24 cellular contexts compared by ENCODE assay signal in the genomic region with DNA sequence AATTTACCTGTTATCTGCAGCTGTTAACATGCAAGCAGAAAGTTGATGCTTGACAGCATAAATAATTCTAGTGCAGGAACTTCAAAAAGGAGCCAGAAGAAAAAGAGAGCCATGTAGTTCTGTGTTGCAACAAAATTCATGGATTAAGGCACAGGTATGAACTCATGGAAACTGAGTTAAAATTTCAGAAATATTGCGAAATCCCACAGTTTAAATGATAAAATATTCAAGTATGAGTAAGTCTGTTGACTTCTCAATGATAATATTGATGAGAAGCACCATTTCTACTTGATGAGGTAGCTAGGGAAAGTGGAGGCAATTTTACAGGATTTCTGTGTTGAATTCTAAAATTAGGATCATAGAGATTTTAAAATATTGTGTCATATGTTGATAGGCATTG.
DNase-seq lines count a peak whose midpoint lies in the region; ATAC-seq, FAIRE-seq and TF ChIP-seq lines count a peak whose summit lies in the region.
"Had no signal": no experiment of that assay in that cellular context is flagged by ENCODE, and none has a peak within 500 bp of the region (broad histone marks: within the 10 kb centered on the region; RNA-seq: fewer than 3 reads in every experiment).

No MANE protein-coding gene starts in this region.

- no peak overlapping the region for H3K4ac ChIP-seq in H1 (replicated peaks; ENCODE audit: insufficient read length, low read depth, low read length)

- H3K27ac ChIP-seq in HepG2 (ENCODE audit: extremely low read length, insufficient read depth, low read length) (no peak overlapping the region), right lobe of liver (no peak overlapping the region), K562 (ENCODE audit: extremely low read depth, low read depth, low read length) (no peak overlapping the region), H1 (ENCODE audit: low read depth, low read length) (no peak overlapping the region), substantia nigra (ENCODE audit: low read depth, low read length, poor library complexity, severe bottlenecking) (no peak overlapping the region), thyroid gland (no peak overlapping the region)
- H3K27ac ChIP-seq: A549; BLaER1 treated with 17β-estradiol and CSF1 and Interleukin-3, amounts not matched to agents 10 nM and 100 nM had no signal

- H3K4me3 ChIP-seq in HepG2 (replicated peaks in 1 of 3; ENCODE audit: insufficient read depth in 1 of 3, low read depth in 2 of 3, low read length in 3 of 3) (no peak overlapping the region), right lobe of liver (no peak overlapping the region), K562 (no peak overlapping the region), H1 (ENCODE audit: extremely low read depth in 1 of 4, insufficient read depth in 2 of 4, low read depth in 3 of 4, low read length in 4 of 4) (no peak overlapping the region), thyroid gland (replicated peaks in 1 of 3) (no peak overlapping the region)
- H3K4me3 ChIP-seq: A549; BLaER1 treated with 17β-estradiol and CSF1 and Interleukin-3, amounts not matched to agents 10 nM and 100 nM had no signal

- no peak overlapping the region for H3K23ac ChIP-seq in H1 (ENCODE audit: insufficient read length)

- no peak overlapping the region for H4K8ac ChIP-seq in H1 (ENCODE audit: extremely low read depth, insufficient read depth, low read length)

- H2BK5ac ChIP-seq in H1 (ENCODE audit: low read depth, low read length), result no peak overlapping the region

- H3K56ac ChIP-seq in H1 (replicated peaks; ENCODE audit: insufficient read length, low read depth, low read length), result no peak overlapping the region

- intact Hi-C loops in HepG2 (cut with micrococcal nuclease; ENCODE audit: unreplicated experiment) (no loop called here), right lobe of liver (cut with DNase I) (no loop called here), K562 (cut with micrococcal nuclease) (no loop called here), thyroid gland (cut with DNase I) (no loop called here)

- TF ChIP-seq POLR2A in HepG2 (IDR thresholded peaks at IDR 0.05; ENCODE audit: insufficient read depth in 1 of 2, low read depth in 2 of 2, low read length in 2 of 2) (no peak), right lobe of liver (IDR thresholded peaks at IDR 0.05) (no peak), K562 (conservative IDR thresholded peaks at IDR 0.05) (no peak), H1 (IDR thresholded peaks at IDR 0.05; ENCODE audit: control extremely low read depth in 1 of 2, low read depth in 2 of 2, low read length in 2 of 2) (no peak), thyroid gland (IDR thresholded peaks at IDR 0.05) (no peak)

- FAIRE-seq in HepG2 (lab: Jason Lieb, UNC) (no peak), K562 (lab: Jason Lieb, UNC) (no peak), H1 (lab: Jason Lieb, UNC) (no peak)
- FAIRE-seq: A549, D721Med, GM12891, GM18507 had no signal

- no peak overlapping the region for H3K14ac ChIP-seq in H1 (ENCODE audit: insufficient read length)

- H3K79me2 ChIP-seq in HepG2 (ENCODE audit: insufficient read depth, low read length) (no peaks in the 10 kb centered on the region), K562 (ENCODE audit: control insufficient read depth, insufficient read depth, low read length) (no peaks in the 10 kb centered on the region), H1 (ENCODE audit: control insufficient read depth in 1 of 2, insufficient read depth in 2 of 2, low read length in 2 of 2) (no peaks in the 10 kb centered on the region)

- 73% methylated on average over 1 of the region's 1 CpG for WGBS in HepG2 (ENCODE audit: low lambda C conversion rate)
- 81% methylated on average over 1 of the region's 1 CpG for WGBS in right lobe of liver (ENCODE audit: insufficient coverage, low coverage, low lambda C conversion rate, missing lambda C conversion rate)
- 0% methylated on average over 1 of the region's 1 CpG for WGBS in K562 (ENCODE audit: insufficient coverage, low coverage, missing lambda C conversion rate)
- WGBS in H1 (ENCODE audit: extremely low coverage in 1 of 2, insufficient coverage in 1 of 2, insufficient read length in 1 of 2, insufficient replicate concordance in 2 of 2, low coverage in 1 of 2, low lambda C conversion rate in 2 of 2, missing lambda C conversion rate in 1 of 2), 2 experiments, result 83% methylated on average over 1 of the region's 1 CpG; no CpG with 5 or more reads in 1 of the 2 experiments
- WGBS in thyroid gland, 2 donors, result 93 to 97% methylated on average over 1 of the region's 1 CpG

- TF ChIP-seq CTCF in HepG2 (CRISPR knock-in tag; IDR thresholded peaks at IDR 0.05), result no peak
- TF ChIP-seq CTCF in right lobe of liver (IDR thresholded peaks at IDR 0.05), result no peak
- TF ChIP-seq CTCF in K562 (IDR thresholded peaks at IDR 0.05 in 2 of 3, conservative IDR thresholded peaks at IDR 0.05 in 1 of 3; ENCODE audit: insufficient read depth in 2 of 3, low read depth in 1 of 3, low read length in 3 of 3), result no peak
- TF ChIP-seq CTCF in H1 (IDR thresholded peaks at IDR 0.05; ENCODE audit: control extremely low read depth in 1 of 3, insufficient read depth in 1 of 3, low read depth in 1 of 3, low read length in 3 of 3), result no peak
- TF ChIP-seq CTCF in thyroid gland (IDR thresholded peaks at IDR 0.05), result no peak

- H3K9me3 ChIP-seq in HepG2 (ENCODE audit: low read length), result no peaks in the 10 kb centered on the region
- H3K9me3 ChIP-seq in right lobe of liver, result no peaks in the 10 kb centered on the region
- no peaks in the 10 kb centered on the region for H3K9me3 ChIP-seq in K562 (replicated peaks; ENCODE audit: control insufficient read depth, insufficient read depth, low read depth, low read length)
- H3K9me3 ChIP-seq in H1 (ENCODE audit: insufficient read depth in 2 of 2, low read depth in 1 of 2, low read length in 1 of 2), result no peaks in the 10 kb centered on the region
- H3K9me3 ChIP-seq in thyroid gland, result no peaks in the 10 kb centered on the region
- H3K9me3 ChIP-seq: A549, BE2C had no signal

- H4K20me1 ChIP-seq in HepG2 (ENCODE audit: insufficient read depth, low read length), result no peaks in the 10 kb centered on the region
- no peaks in the 10 kb centered on the region for H4K20me1 ChIP-seq in K562 (replicated peaks; ENCODE audit: control insufficient read depth, insufficient read depth, low read length)
- H4K20me1 ChIP-seq in H1 (replicated peaks in 1 of 2; ENCODE audit: control insufficient read depth in 1 of 2, insufficient read depth in 2 of 2, low read length in 2 of 2), result no peaks in the 10 kb centered on the region
- H4K20me1 ChIP-seq: BLaER1 treated with 17β-estradiol and CSF1 and Interleukin-3, amounts not matched to agents 10 nM and 100 nM had no signal

- H2AK5ac ChIP-seq in H1 (ENCODE audit: low read depth, low read length), result no peak overlapping the region

- no TSS peak for BruUV-seq in HepG2 (replicated peaks; lab: Mats Ljungman, UMichigan)
- no TSS peak for BruUV-seq in K562 (replicated peaks; lab: Mats Ljungman, UMichigan)

- no peaks in the 10 kb centered on the region for H3K79me1 ChIP-seq in H1 (ENCODE audit: low read depth, low read length)

- no peak overlapping the region for H2BK15ac ChIP-seq in H1 (ENCODE audit: low read length)

- H3K9me1 ChIP-seq in K562 (ENCODE audit: control insufficient read depth, insufficient read depth, low read length), result no peaks in the 10 kb centered on the region

- H2BK120ac ChIP-seq in H1 (replicated peaks; ENCODE audit: low read depth, low read length), result no peak overlapping the region

- POLR2A ChIA-PET in HepG2 (lab: Yijun Ruan, JAX), result no interaction called here
- POLR2A ChIA-PET in K562 (lab: Yijun Ruan, JAX), result no interaction called here
- POLR2A ChIA-PET in H1 (lab: Charles Lee; ENCODE audit: partially characterized antibody), result no interaction called here

- H2AFZ ChIP-seq in HepG2 (ENCODE audit: low read length), result no peak overlapping the region
- H2AFZ ChIP-seq in K562 (ENCODE audit: low read depth, low read length), result no peak overlapping the region
- no peak overlapping the region for H2AFZ ChIP-seq in H1 (ENCODE audit: low read length)

- no peaks in the 10 kb centered on the region for H3K23me2 ChIP-seq in H1 (ENCODE audit: low read depth, low read length)

- H3K27me3 ChIP-seq in HepG2 (ENCODE audit: control insufficient read depth in 1 of 2, insufficient read depth in 2 of 2, low read length in 2 of 2) (no peaks in the 10 kb centered on the region), right lobe of liver (no peaks in the 10 kb centered on the region), K562 (ENCODE audit: control insufficient read depth in 2 of 2, insufficient read depth in 2 of 2, low read length in 2 of 2) (no peaks in the 10 kb centered on the region), H1 (replicated peaks in 1 of 4; ENCODE audit: control insufficient read depth in 3 of 4, extremely low read depth in 1 of 4, insufficient read depth in 3 of 4, low read length in 3 of 4) (no peaks in the 10 kb centered on the region), thyroid gland (no peaks in the 10 kb centered on the region)
- H3K27me3 ChIP-seq: BE2C; BLaER1 treated with 17β-estradiol and CSF1 and Interleukin-3, amounts not matched to agents 10 nM and 100 nM had no signal

- H3K18ac ChIP-seq in H1 (ENCODE audit: extremely low read depth, low read length), result no peak overlapping the region

- ATAC-seq in HepG2, result no peak
- no peak for ATAC-seq in right lobe of liver
- ATAC-seq in K562, result no peak
- ATAC-seq: A549 had no signal

- TF ChIP-seq EP300 in HepG2 (IDR thresholded peaks at IDR 0.05; ENCODE audit: low read depth in 2 of 2, low read length in 2 of 2), result no peak
- TF ChIP-seq EP300 in HepG2 (CRISPR knock-in tag; IDR thresholded peaks at IDR 0.05; ENCODE audit: borderline replicate concordance), result no peak
- no peak for TF ChIP-seq EP300 in K562 (IDR thresholded peaks at IDR 0.05; ENCODE audit: low read length)
- TF ChIP-seq EP300 in H1 (IDR thresholded peaks at IDR 0.05; ENCODE audit: borderline replicate concordance in 1 of 2, low read depth in 2 of 2, low read length in 2 of 2), result no peak

- H3K4me1 ChIP-seq in HepG2 (ENCODE audit: insufficient read depth, low read length) (no peaks in the 10 kb centered on the region), right lobe of liver (no peaks in the 10 kb centered on the region), K562 (replicated peaks in 1 of 2; ENCODE audit: control insufficient read depth in 2 of 2, insufficient read depth in 2 of 2, low read length in 2 of 2) (no peaks in the 10 kb centered on the region), H1 (replicated peaks in 1 of 4; ENCODE audit: control insufficient read depth in 3 of 4, insufficient read depth in 4 of 4, low read length in 3 of 4) (peaks cover 0 to 2% (median 0%) of the 10 kb centered on the region in 4 experiments; a peak in 1 of 7 replicates), thyroid gland (no peaks in the 10 kb centered on the region)
- H3K4me1 ChIP-seq: A549; BE2C; BLaER1 treated with 17β-estradiol and CSF1 and Interleukin-3, amounts not matched to agents 10 nM and 100 nM had no signal

- no peaks in the 10 kb centered on the region for H3K36me3 ChIP-seq in HepG2 (replicated peaks in 1 of 2; ENCODE audit: control insufficient read depth in 1 of 2, insufficient read depth in 2 of 2, low read length in 2 of 2)
- H3K36me3 ChIP-seq in right lobe of liver, result no peaks in the 10 kb centered on the region
- no peaks in the 10 kb centered on the region for H3K36me3 ChIP-seq in K562 (ENCODE audit: control insufficient read depth, insufficient read depth, low read length)
- H3K36me3 ChIP-seq in H1 (ENCODE audit: control insufficient read depth in 2 of 4, insufficient read depth in 4 of 4, low read length in 3 of 4), result no peaks in the 10 kb centered on the region
- H3K36me3 ChIP-seq in thyroid gland, result no peaks in the 10 kb centered on the region
- H3K36me3 ChIP-seq: BE2C; BLaER1 treated with 17β-estradiol and CSF1 and Interleukin-3, amounts not matched to agents 10 nM and 100 nM had no signal

- in situ Hi-C loops in HepG2 (cut with HindIII; ENCODE audit: extremely low pct_ligation_motif_present, low pct_unique_long_range_greater_than_20kb), result no loop called here
- in situ Hi-C loops in K562 (cut with MboI), result no loop called here

- no peak overlapping the region for H3K4me2 ChIP-seq in HepG2 (ENCODE audit: low read depth, low read length)
- no peak overlapping the region for H3K4me2 ChIP-seq in K562 (ENCODE audit: insufficient read depth, low read length)
- no peak overlapping the region for H3K4me2 ChIP-seq in H1 (ENCODE audit: insufficient read depth in 1 of 2, low read depth in 2 of 2, low read length in 2 of 2)
- H3K4me2 ChIP-seq: A549; BLaER1 treated with 17β-estradiol and CSF1 and Interleukin-3, amounts not matched to agents 10 nM and 100 nM had no signal

- H2BK20ac ChIP-seq in H1 (ENCODE audit: low read length), result no peak overlapping the region

- TF ChIP-seq RAD21 in HepG2 (CRISPR knock-in tag; IDR thresholded peaks at IDR 0.05) (no peak), K562 (CRISPR knock-in tag; conservative IDR thresholded peaks at IDR 0.05 in 1 of 2, IDR thresholded peaks at IDR 0.05 in 1 of 2) (no peak), H1 (IDR thresholded peaks at IDR 0.05 in 1 of 2, conservative IDR thresholded peaks at IDR 0.05 in 1 of 2; ENCODE audit: low read depth in 2 of 2, low read length in 2 of 2) (no peak)

- H3K9ac ChIP-seq in HepG2 (ENCODE audit: insufficient read depth, low read depth, low read length) (no peak overlapping the region), K562 (ENCODE audit: insufficient read depth in 1 of 2, low read depth in 2 of 2, low read length in 2 of 2) (no peak overlapping the region), H1 (replicated peaks in 1 of 4; ENCODE audit: extremely low read depth in 1 of 4, low read depth in 3 of 4, low read length in 3 of 4) (no peak overlapping the region)
- H3K9ac ChIP-seq: BLaER1 treated with 17β-estradiol and CSF1 and Interleukin-3, amounts not matched to agents 10 nM and 100 nM had no signal

- no peak overlapping the region for H4K5ac ChIP-seq in H1 (ENCODE audit: insufficient read length, low read depth, low read length)

- no peak overlapping the region for H4K91ac ChIP-seq in H1 (replicated peaks; ENCODE audit: insufficient read length, low read length)

- CTCF ChIA-PET in HepG2 (lab: Yijun Ruan, JAX; ENCODE audit: low intra/inter-chr PET ratio, low total read pairs) (no interaction called here), K562 (lab: Yijun Ruan, JAX; ENCODE audit: low intra/inter-chr PET ratio) (no interaction called here), H1 (lab: Charles Lee; ENCODE audit: partially characterized antibody) (no interaction called here)

- DNase-seq in HepG2 (ENCODE audit: low spot score), result no peak
- DNase-seq in right lobe of liver, result no peak
- no peak for DNase-seq in K562 (ENCODE audit: extremely low read depth in 1 of 4, low spot score in 3 of 4)
- DNase-seq in H1 (ENCODE audit: low read depth in 1 of 2, low spot score in 2 of 2), result no peak
- DNase-seq in substantia nigra (lab: John Stamatoyannopoulos, UW), result no peak
- no peak for DNase-seq in thyroid gland
- DNase-seq: 8988T; ACHN; AML-193; BE2C; CD4-positive, alpha-beta T cell; CD8-positive, alpha-beta memory T cell; DMS 273 treated with DMSO at 0.1 percent for 48 hours; DMS53; DMS79 treated with DMSO at 0.1 percent for 48 hours; GF-D8; GOT3; H7; HCEC 1CT had no signal

- H2BK12ac ChIP-seq in H1 (ENCODE audit: low read depth, low read length), result no peak overlapping the region

Comparison
In these comparisons a context has a peak if more than half of its experiments do, and no peak if none do; other contexts are left out.
1. Of the 241 proteins assayed by ChIP-seq in both HepG2 and K562: peak only in HepG2: none; only in K562: none; in both: CEBPB; in neither: 239; mixed calls (peak in some experiments, not most) for 1.